Comparison of ENCODE assay signal across 2 cellular contexts in the genomic region with DNA sequence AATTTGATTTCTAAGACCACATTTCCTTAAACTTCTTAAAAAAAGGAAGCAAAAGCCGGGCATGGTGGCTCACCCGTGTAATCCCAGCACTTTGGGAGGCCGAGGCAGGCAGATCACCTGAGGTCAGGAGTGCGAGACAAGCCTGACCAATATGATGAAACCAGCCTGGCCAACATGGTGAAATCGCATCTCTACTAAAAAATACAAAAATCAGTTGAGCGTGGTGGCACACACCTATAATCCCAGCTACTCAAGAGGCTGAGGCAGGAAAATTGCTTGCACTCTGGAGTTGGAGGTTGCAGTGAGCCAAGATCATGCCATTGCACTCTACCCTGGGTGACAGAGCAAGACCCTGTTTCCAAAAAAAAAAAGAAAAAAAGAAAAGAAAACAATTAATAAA. TPM values are rescaled to one million over a fixed set of nuclear protein-coding genes. Genes with fewer than 3 reads are reported as not detected.
"Had no signal": no experiment of that assay in that cellular context is flagged by ENCODE, and none has a peak within 500 bp of the region (broad histone marks: within the 10 kb centered on the region; RNA-seq: fewer than 3 reads in every experiment).

No MANE protein-coding gene starts in this region.

RNA-seq across cellular contexts. Expression of a gene that starts 3.2 kb away (rescaled TPM):
- total RNA-seq: H4, HFFc6 had no signal
